In the genomic region with DNA sequence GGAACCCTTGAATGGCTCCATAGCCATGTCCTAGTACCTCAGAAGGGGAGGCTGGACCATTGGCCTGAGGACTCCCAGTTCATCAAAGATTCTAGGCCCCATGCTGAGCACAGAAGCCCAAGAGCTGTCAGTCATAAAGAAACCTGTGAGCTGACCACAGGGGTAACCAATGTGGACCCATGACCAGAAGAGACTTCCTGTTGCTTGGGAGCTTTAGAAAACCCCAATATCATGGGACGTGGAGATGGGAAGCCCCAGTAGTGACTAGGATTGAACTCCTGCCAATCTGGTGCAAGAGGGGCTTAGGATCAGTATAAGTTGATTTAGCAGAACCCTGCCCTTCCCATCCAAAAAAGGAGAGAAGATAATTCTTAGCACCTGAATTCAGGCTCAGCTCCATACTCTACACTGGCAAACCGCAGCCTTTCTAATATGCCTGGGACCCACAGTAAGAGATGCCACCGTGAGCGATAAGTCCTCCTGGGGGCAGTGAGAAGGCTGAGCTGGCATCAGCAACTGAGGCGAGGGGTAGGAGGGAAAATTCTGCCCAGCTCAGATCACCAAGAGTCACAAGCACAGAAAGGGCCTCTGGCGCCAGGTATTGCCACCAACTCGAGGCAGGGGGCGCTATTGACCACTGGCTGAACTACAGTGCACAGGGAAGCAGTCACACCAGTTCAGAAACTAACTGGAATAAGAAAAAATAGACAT, we compare ENCODE assay signal across 1 cellular context.
TF ChIP-seq lines count a peak whose summit lies in the region.

No MANE protein-coding gene starts in this region.

TF ChIP-seq in GM12878, 131 proteins besides CTCF, POLR2A, EP300 and RAD21 (continued from another document and continues in another):
- TF ChIP-seq, protein P1, sequence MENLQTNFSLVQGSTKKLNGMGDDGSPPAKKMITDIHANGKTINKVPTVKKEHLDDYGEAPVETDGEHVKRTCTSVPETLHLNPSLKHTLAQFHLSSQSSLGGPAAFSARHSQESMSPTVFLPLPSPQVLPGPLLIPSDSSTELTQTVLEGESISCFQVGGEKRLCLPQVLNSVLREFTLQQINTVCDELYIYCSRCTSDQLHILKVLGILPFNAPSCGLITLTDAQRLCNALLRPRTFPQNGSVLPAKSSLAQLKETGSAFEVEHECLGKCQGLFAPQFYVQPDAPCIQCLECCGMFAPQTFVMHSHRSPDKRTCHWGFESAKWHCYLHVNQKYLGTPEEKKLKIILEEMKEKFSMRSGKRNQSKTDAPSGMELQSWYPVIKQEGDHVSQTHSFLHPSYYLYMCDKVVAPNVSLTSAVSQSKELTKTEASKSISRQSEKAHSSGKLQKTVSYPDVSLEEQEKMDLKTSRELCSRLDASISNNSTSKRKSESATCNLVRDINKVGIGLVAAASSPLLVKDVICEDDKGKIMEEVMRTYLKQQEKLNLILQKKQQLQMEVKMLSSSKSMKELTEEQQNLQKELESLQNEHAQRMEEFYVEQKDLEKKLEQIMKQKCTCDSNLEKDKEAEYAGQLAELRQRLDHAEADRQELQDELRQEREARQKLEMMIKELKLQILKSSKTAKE (IDR thresholded peaks at IDR 0.05; ENCODE audit: low read depth, poor library complexity, severe bottlenecking): peak; percentile 42
- TF ChIP-seq, protein P2, sequence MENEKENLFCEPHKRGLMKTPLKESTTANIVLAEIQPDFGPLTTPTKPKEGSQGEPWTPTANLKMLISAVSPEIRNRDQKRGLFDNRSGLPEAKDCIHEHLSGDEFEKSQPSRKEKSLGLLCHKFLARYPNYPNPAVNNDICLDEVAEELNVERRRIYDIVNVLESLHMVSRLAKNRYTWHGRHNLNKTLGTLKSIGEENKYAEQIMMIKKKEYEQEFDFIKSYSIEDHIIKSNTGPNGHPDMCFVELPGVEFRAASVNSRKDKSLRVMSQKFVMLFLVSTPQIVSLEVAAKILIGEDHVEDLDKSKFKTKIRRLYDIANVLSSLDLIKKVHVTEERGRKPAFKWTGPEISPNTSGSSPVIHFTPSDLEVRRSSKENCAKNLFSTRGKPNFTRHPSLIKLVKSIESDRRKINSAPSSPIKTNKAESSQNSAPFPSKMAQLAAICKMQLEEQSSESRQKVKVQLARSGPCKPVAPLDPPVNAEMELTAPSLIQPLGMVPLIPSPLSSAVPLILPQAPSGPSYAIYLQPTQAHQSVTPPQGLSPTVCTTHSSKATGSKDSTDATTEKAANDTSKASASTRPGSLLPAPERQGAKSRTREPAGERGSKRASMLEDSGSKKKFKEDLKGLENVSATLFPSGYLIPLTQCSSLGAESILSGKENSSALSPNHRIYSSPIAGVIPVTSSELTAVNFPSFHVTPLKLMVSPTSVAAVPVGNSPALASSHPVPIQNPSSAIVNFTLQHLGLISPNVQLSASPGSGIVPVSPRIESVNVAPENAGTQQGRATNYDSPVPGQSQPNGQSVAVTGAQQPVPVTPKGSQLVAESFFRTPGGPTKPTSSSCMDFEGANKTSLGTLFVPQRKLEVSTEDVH (IDR thresholded peaks at IDR 0.05; ENCODE audit: low read depth, partially characterized antibody): no peak
- peak; percentile 94 for TF ChIP-seq EED (IDR thresholded peaks at IDR 0.05; ENCODE audit: low read depth)
- peak; percentile 92 for TF ChIP-seq NFIC (IDR thresholded peaks at IDR 0.05; ENCODE audit: low read depth, low read length)
- TF ChIP-seq RB1 (IDR thresholded peaks at IDR 0.05; ENCODE audit: borderline replicate concordance): 0 out of 2 replicates have a peak, but pooled peaks have one; percentile 18
- no peak for TF ChIP-seq EZH2 (IDR thresholded peaks at IDR 0.05; ENCODE audit: borderline replicate concordance, control insufficient read depth, low read depth, low read length)
- no peak for TF ChIP-seq ESRRA (IDR thresholded peaks at IDR 0.05; ENCODE audit: low read length)
- TF ChIP-seq TCF12 (IDR thresholded peaks at IDR 0.05; ENCODE audit: low read depth, low read length): no peak
- TF ChIP-seq CBX3 (IDR thresholded peaks at IDR 0.05; ENCODE audit: borderline replicate concordance, low read depth): no peak
- TF ChIP-seq, protein P3, sequence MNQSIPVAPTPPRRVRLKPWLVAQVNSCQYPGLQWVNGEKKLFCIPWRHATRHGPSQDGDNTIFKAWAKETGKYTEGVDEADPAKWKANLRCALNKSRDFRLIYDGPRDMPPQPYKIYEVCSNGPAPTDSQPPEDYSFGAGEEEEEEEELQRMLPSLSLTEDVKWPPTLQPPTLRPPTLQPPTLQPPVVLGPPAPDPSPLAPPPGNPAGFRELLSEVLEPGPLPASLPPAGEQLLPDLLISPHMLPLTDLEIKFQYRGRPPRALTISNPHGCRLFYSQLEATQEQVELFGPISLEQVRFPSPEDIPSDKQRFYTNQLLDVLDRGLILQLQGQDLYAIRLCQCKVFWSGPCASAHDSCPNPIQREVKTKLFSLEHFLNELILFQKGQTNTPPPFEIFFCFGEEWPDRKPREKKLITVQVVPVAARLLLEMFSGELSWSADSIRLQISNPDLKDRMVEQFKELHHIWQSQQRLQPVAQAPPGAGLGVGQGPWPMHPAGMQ (IDR thresholded peaks at IDR 0.05; ENCODE audit: borderline replicate concordance): no peak; the same call in 1 of the 2 replicates
- TF ChIP-seq CHD1 (IDR thresholded peaks at IDR 0.05; ENCODE audit: low read depth, low read length): no peak
- TF ChIP-seq SREBF1 (IDR thresholded peaks at IDR 0.05; ENCODE audit: low read length): no peak
- TF ChIP-seq ATF7 (IDR thresholded peaks at IDR 0.05; ENCODE audit: low read depth): no peak
- no peak for TF ChIP-seq NR2C2 (IDR thresholded peaks at IDR 0.05; ENCODE audit: borderline replicate concordance, control insufficient read depth, insufficient read length, low read depth)
- no peak for TF ChIP-seq NFYA (IDR thresholded peaks at IDR 0.05; ENCODE audit: borderline replicate concordance, low read depth, low read length)
- TF ChIP-seq MEF2B (IDR thresholded peaks at IDR 0.05; ENCODE audit: partially characterized antibody, poor library complexity, severe bottlenecking): peak; percentile 55
- no peak for TF ChIP-seq SMAD5 (IDR thresholded peaks at IDR 0.05; ENCODE audit: low read depth)
- TF ChIP-seq, protein P4, sequence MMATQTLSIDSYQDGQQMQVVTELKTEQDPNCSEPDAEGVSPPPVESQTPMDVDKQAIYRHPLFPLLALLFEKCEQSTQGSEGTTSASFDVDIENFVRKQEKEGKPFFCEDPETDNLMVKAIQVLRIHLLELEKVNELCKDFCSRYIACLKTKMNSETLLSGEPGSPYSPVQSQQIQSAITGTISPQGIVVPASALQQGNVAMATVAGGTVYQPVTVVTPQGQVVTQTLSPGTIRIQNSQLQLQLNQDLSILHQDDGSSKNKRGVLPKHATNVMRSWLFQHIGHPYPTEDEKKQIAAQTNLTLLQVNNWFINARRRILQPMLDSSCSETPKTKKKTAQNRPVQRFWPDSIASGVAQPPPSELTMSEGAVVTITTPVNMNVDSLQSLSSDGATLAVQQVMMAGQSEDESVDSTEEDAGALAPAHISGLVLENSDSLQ (IDR thresholded peaks at IDR 0.05): peak; percentile 90
- TF ChIP-seq SIN3A (IDR thresholded peaks at IDR 0.05; ENCODE audit: low read depth, low read length): no peak
- TF ChIP-seq, protein P5, sequence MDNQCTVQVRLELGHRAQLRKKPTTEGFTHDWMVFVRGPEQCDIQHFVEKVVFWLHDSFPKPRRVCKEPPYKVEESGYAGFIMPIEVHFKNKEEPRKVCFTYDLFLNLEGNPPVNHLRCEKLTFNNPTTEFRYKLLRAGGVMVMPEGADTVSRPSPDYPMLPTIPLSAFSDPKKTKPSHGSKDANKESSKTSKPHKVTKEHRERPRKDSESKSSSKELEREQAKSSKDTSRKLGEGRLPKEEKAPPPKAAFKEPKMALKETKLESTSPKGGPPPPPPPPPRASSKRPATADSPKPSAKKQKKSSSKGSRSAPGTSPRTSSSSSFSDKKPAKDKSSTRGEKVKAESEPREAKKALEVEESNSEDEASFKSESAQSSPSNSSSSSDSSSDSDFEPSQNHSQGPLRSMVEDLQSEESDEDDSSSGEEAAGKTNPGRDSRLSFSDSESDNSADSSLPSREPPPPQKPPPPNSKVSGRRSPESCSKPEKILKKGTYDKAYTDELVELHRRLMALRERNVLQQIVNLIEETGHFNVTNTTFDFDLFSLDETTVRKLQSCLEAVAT (IDR thresholded peaks at IDR 0.05): peak; percentile 17; the same call in 1 of the 2 replicates
- TF ChIP-seq PAX8 (IDR thresholded peaks at IDR 0.05): no peak
- TF ChIP-seq MYC (IDR thresholded peaks at IDR 0.05; ENCODE audit: insufficient read depth, insufficient read length, insufficient replicate concordance, low read length, severe bottlenecking): no peak
- TF ChIP-seq FOS (IDR thresholded peaks at IDR 0.05; ENCODE audit: borderline replicate concordance, extremely low read depth, insufficient read length): no peak
- TF ChIP-seq, protein P6, sequence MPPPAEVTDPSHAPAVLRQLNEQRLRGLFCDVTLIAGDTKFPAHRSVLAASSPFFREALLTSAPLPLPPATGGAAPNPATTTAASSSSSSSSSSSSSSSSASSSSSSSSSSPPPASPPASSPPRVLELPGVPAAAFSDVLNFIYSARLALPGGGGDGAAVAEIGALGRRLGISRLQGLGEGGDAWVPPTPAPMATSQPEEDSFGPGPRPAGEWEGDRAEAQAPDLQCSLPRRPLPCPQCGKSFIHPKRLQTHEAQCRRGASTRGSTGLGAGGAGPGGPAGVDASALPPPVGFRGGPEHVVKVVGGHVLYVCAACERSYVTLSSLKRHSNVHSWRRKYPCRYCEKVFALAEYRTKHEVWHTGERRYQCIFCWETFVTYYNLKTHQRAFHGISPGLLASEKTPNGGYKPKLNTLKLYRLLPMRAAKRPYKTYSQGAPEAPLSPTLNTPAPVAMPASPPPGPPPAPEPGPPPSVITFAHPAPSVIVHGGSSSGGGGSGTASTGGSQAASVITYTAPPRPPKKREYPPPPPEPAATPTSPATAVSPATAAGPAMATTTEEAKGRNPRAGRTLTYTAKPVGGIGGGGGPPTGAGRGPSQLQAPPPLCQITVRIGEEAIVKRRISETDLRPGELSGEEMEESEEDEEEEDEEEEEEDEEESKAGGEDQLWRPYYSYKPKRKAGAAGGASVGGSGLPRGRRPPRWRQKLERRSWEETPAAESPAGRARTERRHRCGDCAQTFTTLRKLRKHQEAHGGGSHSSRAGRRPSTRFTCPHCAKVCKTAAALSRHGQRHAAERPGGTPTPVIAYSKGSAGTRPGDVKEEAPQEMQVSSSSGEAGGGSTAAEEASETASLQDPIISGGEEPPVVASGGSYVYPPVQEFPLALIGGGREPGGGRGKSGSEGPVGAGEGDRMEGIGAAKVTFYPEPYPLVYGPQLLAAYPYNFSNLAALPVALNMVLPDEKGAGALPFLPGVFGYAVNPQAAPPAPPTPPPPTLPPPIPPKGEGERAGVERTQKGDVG (CRISPR knock-in tag; IDR thresholded peaks at IDR 0.05): no peak
- no peak for TF ChIP-seq YBX1 (IDR thresholded peaks at IDR 0.05)
- TF ChIP-seq, protein P7, sequence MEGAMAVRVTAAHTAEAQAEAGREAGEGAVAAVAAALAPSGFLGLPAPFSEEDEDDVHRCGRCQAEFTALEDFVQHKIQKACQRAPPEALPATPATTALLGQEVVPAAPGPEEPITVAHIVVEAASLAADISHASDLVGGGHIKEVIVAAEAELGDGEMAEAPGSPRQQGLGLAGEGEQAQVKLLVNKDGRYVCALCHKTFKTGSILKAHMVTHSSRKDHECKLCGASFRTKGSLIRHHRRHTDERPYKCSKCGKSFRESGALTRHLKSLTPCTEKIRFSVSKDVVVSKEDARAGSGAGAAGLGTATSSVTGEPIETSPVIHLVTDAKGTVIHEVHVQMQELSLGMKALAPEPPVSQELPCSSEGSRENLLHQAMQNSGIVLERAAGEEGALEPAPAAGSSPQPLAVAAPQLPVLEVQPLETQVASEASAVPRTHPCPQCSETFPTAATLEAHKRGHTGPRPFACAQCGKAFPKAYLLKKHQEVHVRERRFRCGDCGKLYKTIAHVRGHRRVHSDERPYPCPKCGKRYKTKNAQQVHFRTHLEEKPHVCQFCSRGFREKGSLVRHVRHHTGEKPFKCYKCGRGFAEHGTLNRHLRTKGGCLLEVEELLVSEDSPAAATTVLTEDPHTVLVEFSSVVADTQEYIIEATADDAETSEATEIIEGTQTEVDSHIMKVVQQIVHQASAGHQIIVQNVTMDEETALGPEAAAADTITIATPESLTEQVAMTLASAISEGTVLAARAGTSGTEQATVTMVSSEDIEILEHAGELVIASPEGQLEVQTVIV (IDR thresholded peaks at IDR 0.05; ENCODE audit: borderline replicate concordance, partially characterized antibody): no peak
- TF ChIP-seq, protein P8, sequence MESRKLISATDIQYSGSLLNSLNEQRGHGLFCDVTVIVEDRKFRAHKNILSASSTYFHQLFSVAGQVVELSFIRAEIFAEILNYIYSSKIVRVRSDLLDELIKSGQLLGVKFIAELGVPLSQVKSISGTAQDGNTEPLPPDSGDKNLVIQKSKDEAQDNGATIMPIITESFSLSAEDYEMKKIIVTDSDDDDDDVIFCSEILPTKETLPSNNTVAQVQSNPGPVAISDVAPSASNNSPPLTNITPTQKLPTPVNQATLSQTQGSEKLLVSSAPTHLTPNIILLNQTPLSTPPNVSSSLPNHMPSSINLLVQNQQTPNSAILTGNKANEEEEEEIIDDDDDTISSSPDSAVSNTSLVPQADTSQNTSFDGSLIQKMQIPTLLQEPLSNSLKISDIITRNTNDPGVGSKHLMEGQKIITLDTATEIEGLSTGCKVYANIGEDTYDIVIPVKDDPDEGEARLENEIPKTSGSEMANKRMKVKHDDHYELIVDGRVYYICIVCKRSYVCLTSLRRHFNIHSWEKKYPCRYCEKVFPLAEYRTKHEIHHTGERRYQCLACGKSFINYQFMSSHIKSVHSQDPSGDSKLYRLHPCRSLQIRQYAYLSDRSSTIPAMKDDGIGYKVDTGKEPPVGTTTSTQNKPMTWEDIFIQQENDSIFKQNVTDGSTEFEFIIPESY (IDR thresholded peaks at IDR 0.05): no peak
- TF ChIP-seq, protein P9, sequence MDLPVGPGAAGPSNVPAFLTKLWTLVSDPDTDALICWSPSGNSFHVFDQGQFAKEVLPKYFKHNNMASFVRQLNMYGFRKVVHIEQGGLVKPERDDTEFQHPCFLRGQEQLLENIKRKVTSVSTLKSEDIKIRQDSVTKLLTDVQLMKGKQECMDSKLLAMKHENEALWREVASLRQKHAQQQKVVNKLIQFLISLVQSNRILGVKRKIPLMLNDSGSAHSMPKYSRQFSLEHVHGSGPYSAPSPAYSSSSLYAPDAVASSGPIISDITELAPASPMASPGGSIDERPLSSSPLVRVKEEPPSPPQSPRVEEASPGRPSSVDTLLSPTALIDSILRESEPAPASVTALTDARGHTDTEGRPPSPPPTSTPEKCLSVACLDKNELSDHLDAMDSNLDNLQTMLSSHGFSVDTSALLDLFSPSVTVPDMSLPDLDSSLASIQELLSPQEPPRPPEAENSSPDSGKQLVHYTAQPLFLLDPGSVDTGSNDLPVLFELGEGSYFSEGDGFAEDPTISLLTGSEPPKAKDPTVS (IDR thresholded peaks at IDR 0.05; ENCODE audit: low read depth, low read length): no peak
- no peak for TF ChIP-seq HDGF (IDR thresholded peaks at IDR 0.05)
- no peak for TF ChIP-seq TCF3 (IDR thresholded peaks at IDR 0.05; ENCODE audit: borderline replicate concordance, insufficient read depth, low read depth, low read length)
- TF ChIP-seq KAT2A (conservative IDR thresholded peaks at IDR 0.05; ENCODE audit: control insufficient read depth, low read depth, low read length): no peak
- TF ChIP-seq CHD4 (IDR thresholded peaks at IDR 0.05): no peak
- TF ChIP-seq, protein P10, sequence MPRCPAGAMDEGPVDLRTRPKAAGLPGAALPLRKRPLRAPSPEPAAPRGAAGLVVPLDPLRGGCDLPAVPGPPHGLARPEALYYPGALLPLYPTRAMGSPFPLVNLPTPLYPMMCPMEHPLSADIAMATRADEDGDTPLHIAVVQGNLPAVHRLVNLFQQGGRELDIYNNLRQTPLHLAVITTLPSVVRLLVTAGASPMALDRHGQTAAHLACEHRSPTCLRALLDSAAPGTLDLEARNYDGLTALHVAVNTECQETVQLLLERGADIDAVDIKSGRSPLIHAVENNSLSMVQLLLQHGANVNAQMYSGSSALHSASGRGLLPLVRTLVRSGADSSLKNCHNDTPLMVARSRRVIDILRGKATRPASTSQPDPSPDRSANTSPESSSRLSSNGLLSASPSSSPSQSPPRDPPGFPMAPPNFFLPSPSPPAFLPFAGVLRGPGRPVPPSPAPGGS (IDR thresholded peaks at IDR 0.05; ENCODE audit: borderline replicate concordance, insufficient read depth, low read depth, low read length, poor library complexity, severe bottlenecking): peak; percentile 66
- TF ChIP-seq SREBF2 (IDR thresholded peaks at IDR 0.05; ENCODE audit: low read length): no peak
